In genomic region chr20:8019178-8019997, GRCh38 we compare ENCODE assay signal across 8 cellular contexts. TPM values are rescaled to one million over a fixed set of nuclear protein-coding genes. Genes with fewer than 3 reads are reported as not detected.
A peak's percentile ranks its signal among the peaks of the same experiment; 100 is the strongest.
DNase-seq lines count a peak whose midpoint lies in the region; TF ChIP-seq lines count a peak whose summit lies in the region.

A gene with protein sequence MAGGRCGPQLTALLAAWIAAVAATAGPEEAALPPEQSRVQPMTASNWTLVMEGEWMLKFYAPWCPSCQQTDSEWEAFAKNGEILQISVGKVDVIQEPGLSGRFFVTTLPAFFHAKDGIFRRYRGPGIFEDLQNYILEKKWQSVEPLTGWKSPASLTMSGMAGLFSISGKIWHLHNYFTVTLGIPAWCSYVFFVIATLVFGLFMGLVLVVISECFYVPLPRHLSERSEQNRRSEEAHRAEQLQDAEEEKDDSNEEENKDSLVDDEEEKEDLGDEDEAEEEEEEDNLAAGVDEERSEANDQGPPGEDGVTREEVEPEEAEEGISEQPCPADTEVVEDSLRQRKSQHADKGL (minus strand): TSS chr20:8019761. CDS start chr20:8019613, 148 bp downstream.

- H3K27me3 ChIP-seq in neural cell (ENCODE audit: insufficient read depth, low read depth, low read length): no peaks in the 10 kb centered on the region
- no peaks in the 10 kb centered on the region for H3K27me3 ChIP-seq in stomach

- H3K4me3 ChIP-seq in LNCaP clone FGC (ENCODE audit: low read depth, low read length): peak within 1 kb of the TSS; percentile 73
- peak within 1 kb of the TSS; percentile 88 for H3K4me3 ChIP-seq in fibroblast of the aortic adventitia (ENCODE audit: low read depth, low read length)
- peak within 1 kb of the TSS; percentile 84 for H3K4me3 ChIP-seq in neural cell (ENCODE audit: low read length)
- peak within 1 kb of the TSS; percentile 72 to 95 (median 82) for H3K4me3 ChIP-seq in stomach

- H3F3A ChIP-seq in neural cell (ENCODE audit: insufficient read depth, low read length, poor library complexity, severe bottlenecking): no peaks in the 10 kb centered on the region

- 0 to 1% (median 0%) methylated on average over 48 to 96 of the region's 96 CpGs for WGBS in stomach, 5 donors

- peak; percentile 36 for TF ChIP-seq EP300 in neural cell (conservative IDR thresholded peaks at IDR 0.05; ENCODE audit: poor library complexity, severe bottlenecking)
- no peak for TF ChIP-seq EP300 in stomach (IDR thresholded peaks at IDR 0.05)

- H2AFZ ChIP-seq in neural cell (ENCODE audit: low read depth, low read length): peak within 1 kb of the TSS; percentile 74

- peaks cover 29% of the 10 kb centered on the region for H3K79me2 ChIP-seq in neural cell (replicated peaks; ENCODE audit: insufficient read depth, low read length)

- no peaks in the 10 kb centered on the region for H3K9me2 ChIP-seq in neural cell (ENCODE audit: insufficient read depth, low read length)

- no peaks in the 10 kb centered on the region for H3K9me3 ChIP-seq in neural cell (ENCODE audit: low read length)
- no peaks in the 10 kb centered on the region for H3K9me3 ChIP-seq in stomach

- H3K4me2 ChIP-seq in neural cell (ENCODE audit: low read length): peak within 1 kb of the TSS; percentile 82

- no peaks in the 10 kb centered on the region for H4K20me1 ChIP-seq in neural cell (ENCODE audit: insufficient read depth)

- peaks cover 8 to 52% (median 22%) of the 10 kb centered on the region in 4 donors for H3K4me1 ChIP-seq in stomach

- peak in 2 of 4 donors; percentile 74 to 83 for TF ChIP-seq POLR2A in stomach (IDR thresholded peaks at IDR 0.05)

- H3K36me3 ChIP-seq in neural cell (ENCODE audit: insufficient read depth, low read length) (no peaks in the 10 kb centered on the region), stomach (no peaks in the 10 kb centered on the region)

- peak; percentile 37 for TF ChIP-seq RAD21 in neural cell (conservative IDR thresholded peaks at IDR 0.05)

- H3K9ac ChIP-seq in neural cell (ENCODE audit: low read length): peak within 1 kb of the TSS; percentile 95

- TF ChIP-seq CTCF in LNCaP clone FGC (IDR thresholded peaks at IDR 0.05; ENCODE audit: control insufficient read depth, extremely low read depth, insufficient read depth) (peak; percentile 34), fibroblast of the aortic adventitia (IDR thresholded peaks at IDR 0.05; ENCODE audit: insufficient read depth, low read length) (peak; percentile 51), neural cell (IDR thresholded peaks at IDR 0.05; ENCODE audit: poor library complexity, severe bottlenecking) (peak; percentile 62), stomach (IDR thresholded peaks at IDR 0.05) (peak in 5 of 7 experiments; percentile 12 to 82 (median 43))

- H3K27ac ChIP-seq in neural cell (ENCODE audit: low read length): peak within 1 kb of the TSS; percentile 92
- peak within 1 kb of the TSS; percentile 97 to 99 (median 99) for H3K27ac ChIP-seq in stomach

- intact Hi-C loops in stomach (cut with DNase I; ENCODE audit: low total_unique reads): no loop called here

- DNase-seq in ELR (ENCODE audit: low read depth): peak; percentile 95
- peak; percentile 98 for DNase-seq in H4 (ENCODE audit: low spot score)
- DNase-seq in LNCaP clone FGC (ENCODE audit: low read depth): peak; percentile 88
- DNase-seq in SHP77 (lab: John Stamatoyannopoulos, UW): peak; percentile 97 to 99
- DNase-seq in activated effector memory CD4-positive, alpha-beta T cell treated with anti-CD3 and anti-CD28 coated beads, Interleukin-2, amount 50 U/mL, for 16 hours: peak; percentile 96
- peak; percentile 97 for DNase-seq in fibroblast of the aortic adventitia (ENCODE audit: low read depth)
- DNase-seq in stomach: peak; percentile 99

TF ChIP-seq in neural cell, 6 proteins besides CTCF, POLR2A, EP300 and RAD21:
- TF ChIP-seq, protein P1, sequence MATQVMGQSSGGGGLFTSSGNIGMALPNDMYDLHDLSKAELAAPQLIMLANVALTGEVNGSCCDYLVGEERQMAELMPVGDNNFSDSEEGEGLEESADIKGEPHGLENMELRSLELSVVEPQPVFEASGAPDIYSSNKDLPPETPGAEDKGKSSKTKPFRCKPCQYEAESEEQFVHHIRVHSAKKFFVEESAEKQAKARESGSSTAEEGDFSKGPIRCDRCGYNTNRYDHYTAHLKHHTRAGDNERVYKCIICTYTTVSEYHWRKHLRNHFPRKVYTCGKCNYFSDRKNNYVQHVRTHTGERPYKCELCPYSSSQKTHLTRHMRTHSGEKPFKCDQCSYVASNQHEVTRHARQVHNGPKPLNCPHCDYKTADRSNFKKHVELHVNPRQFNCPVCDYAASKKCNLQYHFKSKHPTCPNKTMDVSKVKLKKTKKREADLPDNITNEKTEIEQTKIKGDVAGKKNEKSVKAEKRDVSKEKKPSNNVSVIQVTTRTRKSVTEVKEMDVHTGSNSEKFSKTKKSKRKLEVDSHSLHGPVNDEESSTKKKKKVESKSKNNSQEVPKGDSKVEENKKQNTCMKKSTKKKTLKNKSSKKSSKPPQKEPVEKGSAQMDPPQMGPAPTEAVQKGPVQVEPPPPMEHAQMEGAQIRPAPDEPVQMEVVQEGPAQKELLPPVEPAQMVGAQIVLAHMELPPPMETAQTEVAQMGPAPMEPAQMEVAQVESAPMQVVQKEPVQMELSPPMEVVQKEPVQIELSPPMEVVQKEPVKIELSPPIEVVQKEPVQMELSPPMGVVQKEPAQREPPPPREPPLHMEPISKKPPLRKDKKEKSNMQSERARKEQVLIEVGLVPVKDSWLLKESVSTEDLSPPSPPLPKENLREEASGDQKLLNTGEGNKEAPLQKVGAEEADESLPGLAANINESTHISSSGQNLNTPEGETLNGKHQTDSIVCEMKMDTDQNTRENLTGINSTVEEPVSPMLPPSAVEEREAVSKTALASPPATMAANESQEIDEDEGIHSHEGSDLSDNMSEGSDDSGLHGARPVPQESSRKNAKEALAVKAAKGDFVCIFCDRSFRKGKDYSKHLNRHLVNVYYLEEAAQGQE (IDR thresholded peaks at IDR 0.05; ENCODE audit: borderline replicate concordance): no peak
- TF ChIP-seq SMC3 (conservative IDR thresholded peaks at IDR 0.05; ENCODE audit: poor library complexity) (peak; percentile 46), EZH2 (IDR thresholded peaks at IDR 0.05; ENCODE audit: borderline replicate concordance, insufficient read depth, low read length, poor library complexity, severe bottlenecking) (no peak), POLR2AphosphoS5 (IDR thresholded peaks at IDR 0.05) (peak; percentile 96), TAF1 (IDR thresholded peaks at IDR 0.05; ENCODE audit: low read depth) (no peak), MXI1 (conservative IDR thresholded peaks at IDR 0.05; ENCODE audit: poor library complexity, severe bottlenecking) (peak; percentile 66)

RNA-seq across cellular contexts. Expression of the gene that starts here (rescaled TPM):
- total RNA-seq in H4 (2014; rRNA removed; shearing (Covaris generic)): 21.8 and 27.4 TPM in 2 replicates
- total RNA-seq in fibroblast of the aortic adventitia (ENCODE audit: low replicate concordance): 54.6 and 89.9 TPM in 2 replicates
- 37.7 and 41.2 TPM in 2 replicates for polyA plus RNA-seq in neural cell
- 68.4 and 80.6 TPM in 2 replicates for polyA minus RNA-seq in neural cell
- 100 to 1,000 TPM in 1 of 5 donors, 10 to 100 TPM in 4; 11.7 to 153 (median 47.2) TPM for total RNA-seq in stomach
- polyA plus RNA-seq in stomach: 1 to 10 TPM; 5.7 to 9.3 (median 8.0) TPM

Comparison
In these comparisons a context has a peak if more than half of its experiments do, and no peak if none do; other contexts are left out.
1. Peak in every context shown above with its lines: DNase-seq, H3K4me3 ChIP-seq and H3K27ac ChIP-seq.